ENCODE assay signal across 8 cellular contexts in the genomic region with DNA sequence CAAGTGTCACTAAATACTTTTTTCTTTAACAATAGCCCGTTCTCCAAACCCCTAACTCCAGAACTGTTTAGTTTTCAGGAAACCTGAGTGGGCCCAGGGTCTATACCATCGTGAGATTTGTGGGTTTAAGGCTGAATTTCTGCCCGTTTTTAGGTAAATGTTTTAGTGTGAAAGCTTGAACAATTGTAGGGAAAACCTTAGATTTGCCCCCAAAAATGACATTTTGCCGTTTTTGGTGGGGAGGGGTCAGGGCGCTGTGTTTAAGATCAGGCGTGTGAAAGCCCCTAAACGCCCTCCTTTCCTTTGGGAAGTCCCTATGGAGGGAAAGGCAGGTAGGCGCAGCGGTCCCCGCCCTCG. TPM values are rescaled to one million over a fixed set of nuclear protein-coding genes. Genes with fewer than 3 reads are reported as not detected.
DNase-seq lines count a peak whose midpoint lies in the region; ATAC-seq and TF ChIP-seq lines count a peak whose summit lies in the region.

No MANE protein-coding gene starts in this region.

- H3K79me2 ChIP-seq in mammary epithelial cell (ENCODE audit: insufficient read depth, low read length): peaks cover 47% of the 10 kb centered on the region

- H3K4me3 Mint-ChIP-seq in naive B cell: peak overlapping the region; percentile 82 to 98 (median 96)

- WGBS in mammary epithelial cell (ENCODE audit: low coverage, missing lambda C conversion rate): 1% methylated on average over 11 of the region's 11 CpGs

- H3K27ac ChIP-seq in C4-2B (peak overlapping the region; percentile 84), mammary epithelial cell (ENCODE audit: insufficient read depth, low read depth, low read length) (peak overlapping the region; percentile 50)

- intact Hi-C loops in mammary epithelial cell (cut with micrococcal nuclease): no loop called here

- peak overlapping the region; percentile 73 for H3K9ac ChIP-seq in mammary epithelial cell (ENCODE audit: insufficient read depth, low read length)

- in situ Hi-C loops in mammary epithelial cell (cut with MboI; ENCODE audit: low sequenced_read_pairs in 2 of 2): no loop called here

- BruUV-seq in mammary epithelial cell (replicated peaks; lab: Mats Ljungman, UMichigan): no TSS peak

- no peaks in the 10 kb centered on the region for H3K9me3 ChIP-seq in mammary epithelial cell (replicated peaks; ENCODE audit: insufficient read depth, low read length)

- no peaks in the 10 kb centered on the region for H3K36me3 ChIP-seq in mammary epithelial cell (ENCODE audit: insufficient read depth, low read length)

- CTCF ChIA-PET in mammary epithelial cell (lab: Charles Lee; ENCODE audit: low non-redundant PET): no interaction called here

- dilution Hi-C loops in mammary epithelial cell (cut with HindIII; ENCODE audit: low sequenced_read_pairs): loop anchor here (5.0 kb wide), 1 partner anchor 46 kb away; no protein-coding TSS in a partner anchor

- TF ChIP-seq CTCF in C4-2B (conservative IDR thresholded peaks at IDR 0.05) (no peak), mammary epithelial cell (conservative IDR thresholded peaks at IDR 0.05 in 1 of 2, IDR thresholded peaks at IDR 0.05 in 1 of 2; ENCODE audit: extremely low read depth in 1 of 2, insufficient read depth in 1 of 2, low read depth in 1 of 2, low read length in 2 of 2) (no peak)

- peak overlapping the region; percentile 39 to 51 (median 48) for H3K4me3 ChIP-seq in mammary epithelial cell (replicated peaks in 1 of 3; ENCODE audit: insufficient read depth in 1 of 3, low read depth in 2 of 3, low read length in 3 of 3)

- no peaks in the 10 kb centered on the region for H4K20me1 ChIP-seq in mammary epithelial cell (ENCODE audit: insufficient read depth, low read length)

- no peaks in the 10 kb centered on the region for H3K36me3 Mint-ChIP-seq in naive B cell

- no peaks in the 10 kb centered on the region for H3K27me3 Mint-ChIP-seq in naive B cell

- peak overlapping the region; percentile 99 for H2AFZ ChIP-seq in mammary epithelial cell (ENCODE audit: low read depth, low read length)

- peaks cover 0 to 3% (median 0%) of the 10 kb centered on the region in 7 donors for H3K9me3 Mint-ChIP-seq in naive B cell

- H3K4me1 ChIP-seq in mammary epithelial cell (ENCODE audit: insufficient read depth, low read length): peaks cover 22% of the 10 kb centered on the region

- DNase-seq in mammary epithelial cell (no peak), naive B cell (no peak), KG1 (lab: John Stamatoyannopoulos, UW) (no peak), kidney tubule cell (ENCODE audit: low spot score) (no peak)

- H3K27ac Mint-ChIP-seq in naive B cell: peak overlapping the region; percentile 63 to 98 (median 88)

- peaks cover 39 to 47% (median 42%) of the 10 kb centered on the region in 3 donors for H3K4me1 Mint-ChIP-seq in naive B cell

- ATAC-seq in HG03103 (IDR thresholded peaks at IDR 0.05; ENCODE audit: low read depth, unreplicated experiment) (peak; percentile 7), naive B cell (ENCODE audit: low read depth in 2 of 2) (no peak), HG02678 (IDR thresholded peaks at IDR 0.05; ENCODE audit: unreplicated experiment) (no peak)
- ATAC-seq in activated CD4-positive, CD25-positive, alpha-beta regulatory T cell treated with anti-CD3 and anti-CD28 coated beads, Interleukin-2, amount 50 U/mL, for 24 hours: no peak

- H3K4me2 ChIP-seq in mammary epithelial cell (ENCODE audit: insufficient read depth, low read depth, low read length): peak overlapping the region; percentile 85

- H3K27me3 ChIP-seq in mammary epithelial cell (ENCODE audit: insufficient read depth, low read length): no peaks in the 10 kb centered on the region

RNA-seq across cellular contexts. Expression of gene PRPF39, which starts 0.3 kb away (rescaled TPM):
- total RNA-seq in mammary epithelial cell: 10 to 100 TPM; 27.0 to 33.0 TPM
- polyA plus RNA-seq in mammary epithelial cell (16.4 TPM), naive B cell (ENCODE audit: low read depth in 6 of 6) (10 to 100 TPM in 4 of 6 donors, 1 to 10 TPM in 2; 9.2 to 19.6 (median 13.1) TPM)
- polyA minus RNA-seq in mammary epithelial cell: 4.3 TPM

RNA-seq across cellular contexts. Expression of gene FKBP3, which starts 50.7 kb away (rescaled TPM):
- 10 to 100 TPM; 21.0 to 62.8 TPM for total RNA-seq in mammary epithelial cell
- polyA plus RNA-seq in mammary epithelial cell (40.1 TPM), naive B cell (ENCODE audit: low read depth in 6 of 6) (10 to 100 TPM; 48.4 to 99.8 (median 68.0) TPM)
- not detected for polyA minus RNA-seq in mammary epithelial cell

RNA-seq across cellular contexts. Expression of gene FANCM, which starts 52.1 kb away (rescaled TPM):
- total RNA-seq in mammary epithelial cell: 1 to 10 TPM; 8.3 to 9.0 TPM
- polyA plus RNA-seq in mammary epithelial cell (3.6 TPM), naive B cell (ENCODE audit: low read depth in 6 of 6) (1 to 10 TPM; 4.3 to 10.0 (median 8.3) TPM)
- polyA minus RNA-seq in mammary epithelial cell: 5.9 TPM
